In genomic region chr4:150557811-150558210, GRCh38 we compare ENCODE assay signal across 12 cellular contexts. TPM values are rescaled to one million over a fixed set of nuclear protein-coding genes. Genes with fewer than 3 reads are reported as not detected.
DNase-seq lines count a peak whose midpoint lies in the region; ATAC-seq and TF ChIP-seq lines count a peak whose summit lies in the region.
"Not testable (repeated sequence)": the region's sequence is repeated elsewhere in the genome, so short reads cannot be mapped to it uniquely, and the experiment has no call there.
"Had no signal": no experiment of that assay in that cellular context is flagged by ENCODE, and none has a peak within 500 bp of the region (broad histone marks: within the 10 kb centered on the region; RNA-seq: fewer than 3 reads in every experiment).

No MANE protein-coding gene starts in this region.

- not testable (repeated sequence) for H3K4me3 Mint-ChIP-seq in MCF 10A (ENCODE audit: unreplicated experiment); endothelial cell (ENCODE audit: unreplicated experiment)

- not testable (repeated sequence) for H3K36me3 Mint-ChIP-seq in MCF 10A (ENCODE audit: insufficient read depth, unreplicated experiment); endothelial cell (ENCODE audit: low read depth, unreplicated experiment)

- CTCF ChIA-PET in MCF 10A (lab: Yijun Ruan, JAX), result not testable (repeated sequence)

- not testable (repeated sequence) for H3K4me1 ChIP-seq in lung (ENCODE audit: control insufficient read depth in 2 of 2, insufficient read depth in 2 of 2, low read length in 2 of 2)

- peaks cover 13% of the 10 kb centered on the region for H3K4me1 Mint-ChIP-seq in MCF 10A (ENCODE audit: insufficient read depth, unreplicated experiment)
- not testable (repeated sequence) for H3K4me1 Mint-ChIP-seq in endothelial cell (ENCODE audit: unreplicated experiment)

- in situ Hi-C loops in astrocyte of the cerebellum (cut with HindIII; ENCODE audit: low sequenced_read_pairs), result not testable (repeated sequence)

- H3K27ac Mint-ChIP-seq in MCF 10A (ENCODE audit: low read depth, unreplicated experiment), result peak overlapping the region; percentile 11
- peak overlapping the region; percentile 48 for H3K27ac Mint-ChIP-seq in endothelial cell (ENCODE audit: unreplicated experiment)

- not testable (repeated sequence) for H3K27me3 ChIP-seq in lung (ENCODE audit: control insufficient read depth, insufficient read depth)

- ATAC-seq in lung (ENCODE audit: insufficient read depth, low FRiP score), result peak; percentile 34

- TF ChIP-seq CTCF in AG10803 (conservative IDR thresholded peaks at IDR 0.05; ENCODE audit: low read length); astrocyte of the cerebellum (IDR thresholded peaks at IDR 0.05; ENCODE audit: low read depth, low read length, missing control alignments); MCF 10A (IDR thresholded peaks at IDR 0.05; ENCODE audit: unreplicated experiment); endothelial cell (IDR thresholded peaks at IDR 0.05; ENCODE audit: unreplicated experiment); lung (IDR thresholded peaks at IDR 0.05; ENCODE audit: control extremely low read depth, extremely low read depth): not testable (repeated sequence)

- not testable (repeated sequence) for H3K9me3 Mint-ChIP-seq in MCF 10A (ENCODE audit: unreplicated experiment); endothelial cell (ENCODE audit: unreplicated experiment)

- not testable (repeated sequence) for H3K9me3 ChIP-seq in lung (ENCODE audit: control insufficient read depth in 2 of 2, insufficient read depth in 1 of 2, low read length in 1 of 2)

- H3K27me3 Mint-ChIP-seq in MCF 10A (ENCODE audit: insufficient read depth, unreplicated experiment); endothelial cell (ENCODE audit: unreplicated experiment): not testable (repeated sequence)

- WGBS in lung, 2 donors, result 96% methylated on average over 3 of the region's 3 CpGs

- H3K27ac ChIP-seq in lung (ENCODE audit: low read depth in 1 of 2, low read length in 1 of 2), result not testable (repeated sequence)

- not testable (repeated sequence) for H3K4me3 ChIP-seq in AG10803 (ENCODE audit: low read length); astrocyte of the cerebellum (ENCODE audit: low read depth, low read length); lung

- DNase-seq in AG10803 (ENCODE audit: low read depth), result peak; percentile 31
- peak; percentile 19 for DNase-seq in DMS53 (lab: John Stamatoyannopoulos, UW)
- DNase-seq in RPMI7951 (ENCODE audit: low read depth), result peak; percentile 4
- DNase-seq in astrocyte of the cerebellum (ENCODE audit: low read depth), result peak; percentile 42
- DNase-seq in MCF 10A (ENCODE audit: unreplicated experiment), result peak; percentile 61
- not testable (repeated sequence) for DNase-seq in endothelial cell (ENCODE audit: low spot score); lung (ENCODE audit: low spot score)

- POLR2A ChIA-PET in MCF 10A (lab: Yijun Ruan, JAX), result interaction anchor here (0.7 to 1.3 kb wide), 2 partner anchors 9 to 13 kb away, joined by 3 to 4 read pairs; no protein-coding TSS in a partner anchor

- not testable (repeated sequence) for BruUV-seq in MCF 10A (replicated peaks; lab: Mats Ljungman, UMichigan)

- intact Hi-C loops in MCF 10A (cut with micrococcal nuclease), result not testable (repeated sequence)

- H3K36me3 ChIP-seq in lung (ENCODE audit: control insufficient read depth in 2 of 2, insufficient read depth in 2 of 2, low read length in 2 of 2), result not testable (repeated sequence)

RNA-seq across cellular contexts. Expression of gene MAB21L2, which starts 24.1 kb away (rescaled TPM):
- total RNA-seq in RPMI7951 (2014; rRNA removed; shearing (Covaris generic)), result 0.10 TPM in 1 of 2 replicates, not detected in the other
- total RNA-seq in MCF 10A (2022), result not detected in 2 replicates
- total RNA-seq in endothelial cell (ENCODE audit: unreplicated experiment), result not detected
- total RNA-seq in lung, result under 1 TPM in 1 of 2 donors, not detected in 1; 0.09 TPM
- under 1 TPM; 0.01 to 0.04 TPM for polyA plus RNA-seq in lung
- total RNA-seq: CD4-positive, CD25-positive, alpha-beta regulatory T cell; CD8-positive, alpha-beta memory T cell; G401; GM12878; H9 had no signal
- polyA plus RNA-seq: CD8-positive, alpha-beta memory T cell had no signal
